9 cellular contexts compared by ENCODE assay signal in the genomic region with DNA sequence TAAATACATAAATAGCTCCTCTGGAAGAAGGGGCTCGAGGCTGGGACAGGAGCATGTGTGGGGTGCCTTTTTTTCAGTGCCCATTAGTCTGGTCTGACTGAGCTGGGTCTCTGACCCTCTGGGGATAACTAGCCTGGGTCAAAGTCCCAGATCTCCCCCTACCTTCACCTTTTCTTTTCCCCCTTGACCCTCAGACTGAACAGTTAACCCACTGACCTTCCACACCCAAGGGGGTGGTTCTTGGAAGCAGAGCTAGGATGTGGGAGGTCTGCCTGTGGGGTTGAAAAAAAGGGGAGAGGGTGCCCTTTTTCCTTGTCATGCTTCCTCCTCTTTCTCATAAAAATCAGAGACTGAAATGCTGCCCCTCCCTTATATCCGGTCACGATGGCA. TPM values are rescaled to one million over a fixed set of nuclear protein-coding genes. Genes with fewer than 3 reads are reported as not detected.
DNase-seq lines count a peak whose midpoint lies in the region; ATAC-seq and TF ChIP-seq lines count a peak whose summit lies in the region.
"Had no signal": no experiment of that assay in that cellular context is flagged by ENCODE, and none has a peak within 500 bp of the region (broad histone marks: within the 10 kb centered on the region; RNA-seq: fewer than 3 reads in every experiment).

No MANE protein-coding gene starts in this region.

- ATAC-seq in heart right ventricle (no peak), Right ventricle myocardium inferior (no peak), HG03025 (IDR thresholded peaks at IDR 0.05; ENCODE audit: low FRiP score, unreplicated experiment) (no peak), HG02973 (IDR thresholded peaks at IDR 0.05; ENCODE audit: unreplicated experiment) (no peak)

- no peaks in the 10 kb centered on the region for H3K36me3 ChIP-seq in heart right ventricle
- no peaks in the 10 kb centered on the region for H3K36me3 ChIP-seq in brain microvascular endothelial cell (replicated peaks)
- H3K36me3 ChIP-seq in mesodermal cell (ENCODE audit: control insufficient read depth, insufficient read depth, low read length): no peaks in the 10 kb centered on the region
- H3K36me3 ChIP-seq in uterus: no peaks in the 10 kb centered on the region

- peak overlapping the region; percentile 52 to 91 (median 70) for H3K4me3 ChIP-seq in heart right ventricle
- H3K4me3 ChIP-seq in brain microvascular endothelial cell (ENCODE audit: low read depth, low read length): peak overlapping the region; percentile 75
- H3K4me3 ChIP-seq in mesodermal cell (ENCODE audit: extremely low read depth, insufficient read depth, low read length, poor library complexity, severe bottlenecking): peak overlapping the region; percentile 62
- H3K4me3 ChIP-seq in uterus: peak overlapping the region; percentile 51 to 59

- no peak for TF ChIP-seq CTCF in heart right ventricle (IDR thresholded peaks at IDR 0.05)
- TF ChIP-seq CTCF in brain microvascular endothelial cell (IDR thresholded peaks at IDR 0.05; ENCODE audit: low read depth, low read length, missing control alignments): no peak
- no peak for TF ChIP-seq CTCF in uterus (IDR thresholded peaks at IDR 0.05)

- H3K27ac ChIP-seq in heart right ventricle (peak overlapping the region in 9 of 10 donors; percentile 52 to 91 (median 84)), brain microvascular endothelial cell (peak overlapping the region; percentile 2), mesodermal cell (ENCODE audit: low read depth, low read length, severe bottlenecking) (peak overlapping the region; percentile 65), uterus (peak overlapping the region; percentile 89 to 91)

- H3K9me3 ChIP-seq in heart right ventricle (no peaks in the 10 kb centered on the region), mesodermal cell (ENCODE audit: control insufficient read depth, low read length) (no peaks in the 10 kb centered on the region), uterus (no peaks in the 10 kb centered on the region)

- WGBS in heart right ventricle, 2 donors: 32 to 40% methylated on average over 3 of the region's 3 CpGs
- 0% methylated on average over 2 of the region's 3 CpGs for WGBS in mesodermal cell (ENCODE audit: insufficient coverage in 2 of 2), 2 experiments

- TF ChIP-seq POLR2A in uterus (IDR thresholded peaks at IDR 0.05): no peak

- in situ Hi-C loops in brain microvascular endothelial cell (cut with HindIII; ENCODE audit: low pct_ligation_motif_present, low sequenced_read_pairs): no loop called here

- DNase-seq in heart right ventricle: no peak
- no peak for DNase-seq in Right ventricle myocardium inferior (ENCODE audit: missing footprints)
- no peak for DNase-seq in brain microvascular endothelial cell
- DNase-seq in uterus: no peak
- no peak for DNase-seq in ureter (ENCODE audit: low spot score)

- intact Hi-C loops in heart right ventricle (cut with DNase I) (loop anchor here in 4 of 10 donors (5.0 to 10.0 kb wide), 3 partner anchors 166 to 196 kb away; a partner anchor contains a TSS), Right ventricle myocardium inferior (cut with DNase I) (loop anchor here (10.0 kb wide), 1 partner anchor 166 kb away; no protein-coding TSS in a partner anchor), uterus (cut with DNase I; ENCODE audit: low total_unique reads) (no loop called here)

- H3K27me3 ChIP-seq in heart right ventricle (peaks cover 0 to 20% (median 0%) of the 10 kb centered on the region in 7 donors), brain microvascular endothelial cell (replicated peaks) (no peaks in the 10 kb centered on the region), uterus (no peaks in the 10 kb centered on the region)

- peaks cover 5 to 41% (median 30%) of the 10 kb centered on the region in 9 donors for H3K4me1 ChIP-seq in heart right ventricle
- peaks cover 34% of the 10 kb centered on the region for H3K4me1 ChIP-seq in mesodermal cell (ENCODE audit: control insufficient read depth, insufficient read depth, low read length, poor library complexity, severe bottlenecking)
- peaks cover 3 to 11% of the 10 kb centered on the region in 2 donors for H3K4me1 ChIP-seq in uterus

RNA-seq across cellular contexts. Expression of a gene that starts 0.9 kb away (rescaled TPM):
- 1 to 10 TPM in 2 of 10 donors, under 1 TPM in 8; 0.12 to 1.2 (median 0.63) TPM for total RNA-seq in heart right ventricle
- polyA plus RNA-seq in heart right ventricle: under 1 TPM; 0.15 to 0.45 TPM
- total RNA-seq in Right ventricle myocardium inferior: 0.92 TPM
- 3.3 TPM for polyA plus RNA-seq in mesodermal cell (2013, experiment 1 of 2)
- 3.3 TPM for polyA plus RNA-seq in mesodermal cell (2013, experiment 2 of 2)
- total RNA-seq in uterus: 1 to 10 TPM in 2 of 4 donors, not detected in 2; 6.1 to 6.6 TPM
- total RNA-seq in ureter: 4.2 TPM

RNA-seq across cellular contexts. Expression of a gene that starts 3.6 kb away (rescaled TPM):
- total RNA-seq in heart right ventricle (1 to 10 TPM in 3 of 10 donors, under 1 TPM in 3, not detected in 4; 0.09 to 1.2 (median 0.71) TPM), Right ventricle myocardium inferior (not detected), uterus (not detected), ureter (0.23 TPM)
- polyA plus RNA-seq in heart right ventricle: under 1 TPM in 1 of 2 donors, not detected in 1; 0.01 TPM
- 2.9 TPM for polyA plus RNA-seq in mesodermal cell (2013, experiment 1 of 2)
- 3.5 TPM for polyA plus RNA-seq in mesodermal cell (2013, experiment 2 of 2)
- polyA plus RNA-seq: adipose tissue had no signal

RNA-seq across cellular contexts. Expression of a gene that starts 21.0 kb away (rescaled TPM):
- total RNA-seq in heart right ventricle (10 to 100 TPM in 2 of 10 donors, 1 to 10 TPM in 7, under 1 TPM in 1; 0.83 to 17.7 (median 3.8) TPM), Right ventricle myocardium inferior (6.4 TPM), uterus (1 to 10 TPM; 1.5 to 8.1 (median 3.3) TPM), ureter (10.0 TPM)
- 1 to 10 TPM; 1.8 to 6.7 TPM for polyA plus RNA-seq in heart right ventricle
- polyA plus RNA-seq in mesodermal cell (2013, experiment 1 of 2): 4.9 TPM
- 2.1 TPM for polyA plus RNA-seq in mesodermal cell (2013, experiment 2 of 2)

RNA-seq across cellular contexts. Expression of a gene that starts 24.1 kb away (rescaled TPM):
- total RNA-seq in heart right ventricle (under 1 TPM in 1 of 10 donors, not detected in 9; 0.13 TPM), Right ventricle myocardium inferior (not detected), uterus (not detected), ureter (not detected)
- polyA plus RNA-seq in heart right ventricle: under 1 TPM in 1 of 2 donors, not detected in 1; 0.03 TPM
- polyA plus RNA-seq in mesodermal cell (2013, experiment 1 of 2): not detected
- not detected for polyA plus RNA-seq in mesodermal cell (2013, experiment 2 of 2)

RNA-seq across cellular contexts. Expression of a gene that starts 27.8 kb away (rescaled TPM):
- 100 to 1,000 TPM in 1 of 10 donors, 10 to 100 TPM in 9; 43.7 to 107 (median 82.9) TPM for total RNA-seq in heart right ventricle
- polyA plus RNA-seq in heart right ventricle: 10 to 100 TPM; 15.5 to 17.6 TPM
- 56.7 TPM for total RNA-seq in Right ventricle myocardium inferior
- 35.7 TPM for polyA plus RNA-seq in mesodermal cell (2013, experiment 1 of 2)
- 37.9 TPM for polyA plus RNA-seq in mesodermal cell (2013, experiment 2 of 2)
- 10 to 100 TPM in 3 of 4 donors, 1 to 10 TPM in 1; 9.4 to 89.0 (median 34.2) TPM for total RNA-seq in uterus
- 75.3 TPM for total RNA-seq in ureter

Comparison
In these comparisons a context has a peak if more than half of its experiments do, and no peak if none do; other contexts are left out.
1. H3K27ac ChIP-seq: peak in every context shown above with its lines; median percentile 90 in uterus; 84 in heart right ventricle; 65 in mesodermal cell; 2 in brain microvascular endothelial cell.